In the genomic region with DNA sequence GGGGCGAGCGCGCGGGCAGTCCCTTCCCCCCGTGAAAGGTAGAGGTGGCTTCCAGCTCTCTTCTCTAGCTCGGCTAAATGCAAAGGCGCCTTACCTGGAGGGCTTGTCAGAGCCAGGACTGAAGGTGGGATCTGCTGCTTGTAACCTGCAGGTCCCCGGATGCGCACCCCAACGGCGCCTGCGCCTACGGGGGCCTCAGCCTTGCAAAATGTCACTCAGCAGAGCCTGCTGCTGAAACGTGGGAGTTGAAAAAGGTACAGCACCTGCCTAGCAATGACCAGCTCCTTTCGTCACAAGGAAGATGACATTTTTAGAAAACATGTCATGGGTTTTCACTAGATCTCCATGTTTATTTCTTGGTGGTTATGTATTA, we compare ENCODE assay signal across 8 cellular contexts. TPM values are rescaled to one million over a fixed set of nuclear protein-coding genes. Genes with fewer than 3 reads are reported as not detected.
DNase-seq lines count a peak whose midpoint lies in the region; ATAC-seq and TF ChIP-seq lines count a peak whose summit lies in the region.

No MANE protein-coding gene starts in this region.

- H3K4me2 ChIP-seq in neural cell (ENCODE audit: low read length), result peak overlapping the region; percentile 70

- H4K20me1 ChIP-seq in neural cell (ENCODE audit: insufficient read depth), result no peaks in the 10 kb centered on the region

- H3K9me2 ChIP-seq in neural cell (ENCODE audit: insufficient read depth, low read length), result no peaks in the 10 kb centered on the region

- no peak for TF ChIP-seq RAD21 in neural cell (conservative IDR thresholded peaks at IDR 0.05)

- H3K27me3 ChIP-seq in esophagus (ENCODE audit: control insufficient read depth in 1 of 2, insufficient read depth in 2 of 2, low read length in 2 of 2) (no peaks in the 10 kb centered on the region), neural cell (ENCODE audit: insufficient read depth, low read depth, low read length) (no peaks in the 10 kb centered on the region), subcutaneous abdominal adipose tissue (ENCODE audit: control insufficient read depth in 5 of 5, insufficient read depth in 4 of 5, low read length in 5 of 5) (no peaks in the 10 kb centered on the region)

- H3K4me3 ChIP-seq in esophagus (ENCODE audit: low read depth in 1 of 2, low read length in 2 of 2) (peak overlapping the region; percentile 75 to 93), neural cell (ENCODE audit: low read length) (peak overlapping the region; percentile 70), subcutaneous abdominal adipose tissue (ENCODE audit: low read depth in 1 of 5, low read length in 5 of 5) (peak overlapping the region; percentile 76 to 98 (median 91))

- H3K9me3 ChIP-seq in esophagus (ENCODE audit: control insufficient read depth in 2 of 2, insufficient read depth in 1 of 2, low read depth in 1 of 2, low read length in 1 of 2) (no peaks in the 10 kb centered on the region), neural cell (ENCODE audit: low read length) (no peaks in the 10 kb centered on the region), subcutaneous abdominal adipose tissue (ENCODE audit: control insufficient read depth in 5 of 5, low read length in 5 of 5) (no peaks in the 10 kb centered on the region)

- H3K36me3 ChIP-seq in esophagus (ENCODE audit: control insufficient read depth in 2 of 2, insufficient read depth in 2 of 2, low read length in 1 of 2), result no peaks in the 10 kb centered on the region
- no peaks in the 10 kb centered on the region for H3K36me3 ChIP-seq in neural cell (ENCODE audit: insufficient read depth, low read length)
- no peaks in the 10 kb centered on the region for H3K36me3 ChIP-seq in subcutaneous abdominal adipose tissue (ENCODE audit: control insufficient read depth in 5 of 5, insufficient read depth in 5 of 5, low read length in 5 of 5)

- DNase-seq in AG08395 (ENCODE audit: low spot score), result peak; percentile 10
- peak; percentile 80 for DNase-seq in NCI-H526 treated with DMSO at 0.1 percent for 48 hours (lab: John Stamatoyannopoulos, UW)
- peak; percentile 57 for DNase-seq in activated T-cell treated with anti-CD3 and anti-CD28 coated beads for 4 hours

- H3F3A ChIP-seq in neural cell (ENCODE audit: insufficient read depth, low read length, poor library complexity, severe bottlenecking), result no peaks in the 10 kb centered on the region

- ATAC-seq in GM18868 (IDR thresholded peaks at IDR 0.05; ENCODE audit: unreplicated experiment) (peak; percentile 46), HG03135 (IDR thresholded peaks at IDR 0.05; ENCODE audit: unreplicated experiment) (peak; percentile 29)

- TF ChIP-seq CTCF in neural cell (IDR thresholded peaks at IDR 0.05; ENCODE audit: poor library complexity, severe bottlenecking), result no peak

- no peak for TF ChIP-seq EP300 in neural cell (conservative IDR thresholded peaks at IDR 0.05; ENCODE audit: poor library complexity, severe bottlenecking)

- H3K27ac ChIP-seq in esophagus (ENCODE audit: low read depth in 2 of 2, low read length in 1 of 2) (peak overlapping the region; percentile 99), neural cell (ENCODE audit: low read length) (peak overlapping the region; percentile 89), subcutaneous abdominal adipose tissue (ENCODE audit: low read depth, low read length) (peak overlapping the region; percentile 86)

- H3K9ac ChIP-seq in neural cell (ENCODE audit: low read length) (peak overlapping the region; percentile 91), subcutaneous abdominal adipose tissue (ENCODE audit: low read length in 5 of 5) (peak overlapping the region; percentile 73 to 99 (median 86))

- 0% methylated on average over 14 to 15 of the region's 15 CpGs for WGBS in esophagus, 2 donors

- H3K79me2 ChIP-seq in neural cell (replicated peaks; ENCODE audit: insufficient read depth, low read length), result peaks cover 52% of the 10 kb centered on the region

- H2AFZ ChIP-seq in neural cell (ENCODE audit: low read depth, low read length), result peak overlapping the region; percentile 99

- H3K4me1 ChIP-seq in esophagus (ENCODE audit: control insufficient read depth in 2 of 2, insufficient read depth in 2 of 2, low read length in 1 of 2) (no peaks in the 10 kb centered on the region), subcutaneous abdominal adipose tissue (ENCODE audit: control insufficient read depth in 5 of 5, insufficient read depth in 5 of 5, low read length in 5 of 5) (peaks cover 0 to 12% (median 10%) of the 10 kb centered on the region in 5 donors)

TF ChIP-seq in neural cell, 6 proteins besides CTCF, POLR2A, EP300 and RAD21:
- no peak for TF ChIP-seq SMC3 (conservative IDR thresholded peaks at IDR 0.05; ENCODE audit: poor library complexity)
- peak; percentile 90 for TF ChIP-seq POLR2AphosphoS5 (IDR thresholded peaks at IDR 0.05)
- no peak for TF ChIP-seq TAF1 (IDR thresholded peaks at IDR 0.05; ENCODE audit: low read depth)
- TF ChIP-seq EZH2 (IDR thresholded peaks at IDR 0.05; ENCODE audit: borderline replicate concordance, insufficient read depth, low read length, poor library complexity, severe bottlenecking), result no peak
- peak; percentile 67 for TF ChIP-seq MXI1 (conservative IDR thresholded peaks at IDR 0.05; ENCODE audit: poor library complexity, severe bottlenecking)
- TF ChIP-seq, protein P1, sequence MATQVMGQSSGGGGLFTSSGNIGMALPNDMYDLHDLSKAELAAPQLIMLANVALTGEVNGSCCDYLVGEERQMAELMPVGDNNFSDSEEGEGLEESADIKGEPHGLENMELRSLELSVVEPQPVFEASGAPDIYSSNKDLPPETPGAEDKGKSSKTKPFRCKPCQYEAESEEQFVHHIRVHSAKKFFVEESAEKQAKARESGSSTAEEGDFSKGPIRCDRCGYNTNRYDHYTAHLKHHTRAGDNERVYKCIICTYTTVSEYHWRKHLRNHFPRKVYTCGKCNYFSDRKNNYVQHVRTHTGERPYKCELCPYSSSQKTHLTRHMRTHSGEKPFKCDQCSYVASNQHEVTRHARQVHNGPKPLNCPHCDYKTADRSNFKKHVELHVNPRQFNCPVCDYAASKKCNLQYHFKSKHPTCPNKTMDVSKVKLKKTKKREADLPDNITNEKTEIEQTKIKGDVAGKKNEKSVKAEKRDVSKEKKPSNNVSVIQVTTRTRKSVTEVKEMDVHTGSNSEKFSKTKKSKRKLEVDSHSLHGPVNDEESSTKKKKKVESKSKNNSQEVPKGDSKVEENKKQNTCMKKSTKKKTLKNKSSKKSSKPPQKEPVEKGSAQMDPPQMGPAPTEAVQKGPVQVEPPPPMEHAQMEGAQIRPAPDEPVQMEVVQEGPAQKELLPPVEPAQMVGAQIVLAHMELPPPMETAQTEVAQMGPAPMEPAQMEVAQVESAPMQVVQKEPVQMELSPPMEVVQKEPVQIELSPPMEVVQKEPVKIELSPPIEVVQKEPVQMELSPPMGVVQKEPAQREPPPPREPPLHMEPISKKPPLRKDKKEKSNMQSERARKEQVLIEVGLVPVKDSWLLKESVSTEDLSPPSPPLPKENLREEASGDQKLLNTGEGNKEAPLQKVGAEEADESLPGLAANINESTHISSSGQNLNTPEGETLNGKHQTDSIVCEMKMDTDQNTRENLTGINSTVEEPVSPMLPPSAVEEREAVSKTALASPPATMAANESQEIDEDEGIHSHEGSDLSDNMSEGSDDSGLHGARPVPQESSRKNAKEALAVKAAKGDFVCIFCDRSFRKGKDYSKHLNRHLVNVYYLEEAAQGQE (IDR thresholded peaks at IDR 0.05; ENCODE audit: borderline replicate concordance), result peak; percentile 85

RNA-seq across cellular contexts. Expression of a gene that starts 0.6 kb away (rescaled TPM):
- polyA plus RNA-seq in esophagus, result 1 to 10 TPM; 2.4 to 2.6 TPM
- polyA plus RNA-seq in neural cell, result 10.9 and 17.5 TPM in 2 replicates
- polyA minus RNA-seq in neural cell, result 21.4 and 23.8 TPM in 2 replicates

RNA-seq across cellular contexts. Expression of a gene that starts 0.8 kb away (rescaled TPM):
- polyA plus RNA-seq in esophagus (10 to 100 TPM in 1 of 2 donors, 1 to 10 TPM in 1; 7.6 to 10.5 TPM), neural cell (84.5 and 92.9 TPM in 2 replicates)
- polyA minus RNA-seq in neural cell, result 63.8 and 64.7 TPM in 2 replicates

Comparison
In these comparisons a context has a peak if more than half of its experiments do, and no peak if none do; other contexts are left out.
1. Peak in every context shown above with its lines: DNase-seq, ATAC-seq, H3K4me3 ChIP-seq and H3K27ac ChIP-seq.
2. DNase-seq: peak in every context shown above with its lines; median percentile 80 in NCI-H526 treated with DMSO at 0.1 percent for 48 hours; 57 in activated T-cell treated with anti-CD3 and anti-CD28 coated beads for 4 hours; 10 in AG08395.